ENCODE assay signal across 21 cellular contexts in the genomic region with DNA sequence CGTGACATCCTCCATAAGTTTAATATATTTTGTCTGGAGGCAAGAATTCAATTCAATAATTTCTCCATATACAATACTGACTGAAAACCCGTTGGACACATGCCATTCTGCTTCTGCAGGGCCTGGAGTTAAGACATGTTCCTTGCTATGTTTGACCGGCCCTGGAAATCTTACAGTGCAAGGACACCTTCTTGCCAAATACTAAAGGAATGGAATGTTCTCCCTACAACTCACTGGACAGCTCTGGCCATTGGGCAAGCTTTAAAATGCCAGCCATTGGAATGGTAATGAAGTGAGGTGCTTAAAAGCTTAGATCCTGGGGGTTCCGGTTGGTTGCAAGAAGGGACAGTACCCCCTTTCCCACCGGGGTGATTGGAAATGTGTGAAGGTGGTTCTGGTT.
"Had no signal": no experiment of that assay in that cellular context is flagged by ENCODE, and none has a peak within 500 bp of the region (broad histone marks: within the 10 kb centered on the region; RNA-seq: fewer than 3 reads in every experiment).

No MANE protein-coding gene starts in this region.

- H3K4me3 ChIP-seq: breast epithelium, ovary, testis, upper lobe of left lung had no signal

- DNase-seq: activated CD4-positive, alpha-beta memory T cell treated with anti-CD3 and anti-CD28 coated beads for 36 hours; activated CD4-positive, alpha-beta T cell treated with anti-CD3 and anti-CD28 coated beads for 48 hours; activated gamma-delta T cell; activated naive CD4-positive, alpha-beta T cell treated with anti-CD3 and anti-CD28 coated beads, Interleukin-2, amount 50 U/mL, for 16 hours; activated naive CD8-positive, alpha-beta T cell treated with anti-CD3 and anti-CD28 coated beads, Interleukin-2, amount 50 U/mL, for 24 hours; cerebellar nuclear complex; cortex of kidney; endodermal cell; foreskin fibroblast; hypothalamus; mesenchymal stem cell; ovary; stimulated activated CD4-positive, alpha-beta T cell treated with anti-CD3 and anti-CD28 coated beads, Interleukin-2, amount 100 ng/mL, for 48 hours; stimulated activated naive CD4-positive, alpha-beta T cell; testis; upper lobe of left lung had no signal

- H3K27me3 ChIP-seq: breast epithelium, neutrophil, ovary, testis, upper lobe of left lung had no signal

- H3K27me3 Mint-ChIP-seq: activated naive CD8-positive, alpha-beta T cell treated with anti-CD3 and anti-CD28 coated beads, Interleukin-2, amount 50 U/mL, for 24 hours had no signal

- H3K36me3 Mint-ChIP-seq: activated CD4-positive, alpha-beta memory T cell treated with anti-CD3 and anti-CD28 coated beads for 36 hours had no signal

- H3K4me1 ChIP-seq: breast epithelium, testis had no signal

- H3K9me3 ChIP-seq: breast epithelium, neutrophil, ovary, testis, upper lobe of left lung had no signal

- H3K9me3 Mint-ChIP-seq: activated CD4-positive, alpha-beta memory T cell treated with anti-CD3 and anti-CD28 coated beads for 36 hours; activated naive CD8-positive, alpha-beta T cell treated with anti-CD3 and anti-CD28 coated beads, Interleukin-2, amount 50 U/mL, for 24 hours; endodermal cell; nephron had no signal

- H3K27ac Mint-ChIP-seq: activated CD4-positive, alpha-beta memory T cell treated with anti-CD3 and anti-CD28 coated beads for 36 hours; activated naive CD8-positive, alpha-beta T cell treated with anti-CD3 and anti-CD28 coated beads, Interleukin-2, amount 50 U/mL, for 24 hours; endodermal cell; nephron had no signal

- H3K36me3 ChIP-seq: breast epithelium, neutrophil, ovary, upper lobe of left lung had no signal

- ATAC-seq: activated naive CD8-positive, alpha-beta T cell treated with anti-CD3 and anti-CD28 coated beads, Interleukin-2, amount 50 U/mL, for 24 hours; sciatic nerve; SK-N-SH treated with all-trans-retinoic acid at 6 μM for 48 hours had no signal

- H3K27ac ChIP-seq: breast epithelium, neutrophil, ovary, testis, upper lobe of left lung had no signal

- H3K4me3 Mint-ChIP-seq: activated CD4-positive, alpha-beta memory T cell treated with anti-CD3 and anti-CD28 coated beads for 36 hours; activated naive CD8-positive, alpha-beta T cell treated with anti-CD3 and anti-CD28 coated beads, Interleukin-2, amount 50 U/mL, for 24 hours; endodermal cell; nephron had no signal

- H3K4me1 Mint-ChIP-seq: activated naive CD8-positive, alpha-beta T cell treated with anti-CD3 and anti-CD28 coated beads, Interleukin-2, amount 50 U/mL, for 24 hours; endodermal cell had no signal
